ENCODE assay signal across 8 cellular contexts in genomic region chr2:208033701-208034502, GRCh38. TPM values are rescaled to one million over a fixed set of nuclear protein-coding genes. Genes with fewer than 3 reads are reported as not detected.
A peak's percentile ranks its signal among the peaks of the same experiment; 100 is the strongest.
DNase-seq lines count a peak whose midpoint lies in the region; ATAC-seq and TF ChIP-seq lines count a peak whose summit lies in the region.

No MANE protein-coding gene starts in this region.

- H3K27me3 Mint-ChIP-seq in immature natural killer cell (ENCODE audit: low read depth in 3 of 3): peaks cover 0 to 8% (median 3%) of the 10 kb centered on the region in 3 donors

- TF ChIP-seq POLR2A in GM18505 (IDR thresholded peaks at IDR 0.05; ENCODE audit: borderline replicate concordance, extremely low read depth, insufficient read depth, insufficient read length) (no peak), sigmoid colon (IDR thresholded peaks at IDR 0.05) (no peak)

- H3K36me3 ChIP-seq in sigmoid colon: no peaks in the 10 kb centered on the region

- DNase-seq in NCI-H1092 (lab: John Stamatoyannopoulos, UW): peak; percentile 17
- peak; percentile 41 to 48 for DNase-seq in activated T-cell treated with anti-CD3 and anti-CD28 coated beads, Interleukin-2, amount 50 U/mL, for 48 hours
- peak; percentile 6 to 23 (median 17) for DNase-seq in immature natural killer cell
- DNase-seq in sigmoid colon: no peak
- DNase-seq in omental fat pad (ENCODE audit: low spot score): no peak

- no peak for TF ChIP-seq EP300 in sigmoid colon (IDR thresholded peaks at IDR 0.05)

- intact Hi-C loops in sigmoid colon (cut with DNase I): loop anchor here (5.0 kb wide), 1 partner anchor 507 kb away; the partner anchor contains the start of gene CREB1

- no peaks in the 10 kb centered on the region for H3K9me3 ChIP-seq in sigmoid colon

- H3K9me3 Mint-ChIP-seq in immature natural killer cell: no peaks in the 10 kb centered on the region

- no peak overlapping the region for H3K27ac Mint-ChIP-seq in immature natural killer cell

- TF ChIP-seq CTCF in C4-2B (conservative IDR thresholded peaks at IDR 0.05) (peak; percentile 38), sigmoid colon (IDR thresholded peaks at IDR 0.05) (peak in 2 of 4 experiments; percentile 34 to 37), omental fat pad (IDR thresholded peaks at IDR 0.05) (no peak)

- ATAC-seq in GM18505 (IDR thresholded peaks at IDR 0.05; ENCODE audit: unreplicated experiment) (peak; percentile 79), HG02642 (IDR thresholded peaks at IDR 0.05; ENCODE audit: poor library complexity, unreplicated experiment) (peak; percentile 90), omental fat pad (ENCODE audit: low FRiP score) (no peak)

- H3K4me3 ChIP-seq in sigmoid colon: no peak overlapping the region

- no peaks in the 10 kb centered on the region for H3K36me3 Mint-ChIP-seq in immature natural killer cell

- WGBS in sigmoid colon, 2 donors: 39 to 63% methylated on average over 4 of the region's 4 CpGs

- H3K4me1 ChIP-seq in sigmoid colon: peaks cover 0 to 16% (median 0%) of the 10 kb centered on the region in 4 donors

- H3K4me1 Mint-ChIP-seq in immature natural killer cell: no peaks in the 10 kb centered on the region

- no peaks in the 10 kb centered on the region for H3K27me3 ChIP-seq in sigmoid colon

- H3K27ac ChIP-seq in C4-2B: no peak overlapping the region
- no peak overlapping the region for H3K27ac ChIP-seq in sigmoid colon

- H3K4me3 Mint-ChIP-seq in immature natural killer cell: no peak overlapping the region

RNA-seq across cellular contexts. Expression of gene PLEKHM3, which starts 8.6 kb away (rescaled TPM):
- polyA plus RNA-seq in immature natural killer cell (1 to 10 TPM; 2.8 to 6.5 (median 3.1) TPM), sigmoid colon (1 to 10 TPM; 1.2 to 3.7 (median 2.5) TPM)
- total RNA-seq in sigmoid colon (10 to 100 TPM; 29.1 to 47.9 (median 33.8) TPM), omental fat pad (10 to 100 TPM; 14.1 to 31.4 (median 24.2) TPM)

Comparison
In these comparisons a context has a peak if more than half of its experiments do, and no peak if none do; other contexts are left out.
1. DNase-seq: peak in NCI-H1092 (single experiment), activated T-cell treated with anti-CD3 and anti-CD28 coated beads, Interleukin-2, amount 50 U/mL, for 48 hours (2 of 2) and immature natural killer cell (3 of 3); none in sigmoid colon (single experiment) and omental fat pad (single experiment).